ENCODE assay signal across 13 cellular contexts in the genomic region with DNA sequence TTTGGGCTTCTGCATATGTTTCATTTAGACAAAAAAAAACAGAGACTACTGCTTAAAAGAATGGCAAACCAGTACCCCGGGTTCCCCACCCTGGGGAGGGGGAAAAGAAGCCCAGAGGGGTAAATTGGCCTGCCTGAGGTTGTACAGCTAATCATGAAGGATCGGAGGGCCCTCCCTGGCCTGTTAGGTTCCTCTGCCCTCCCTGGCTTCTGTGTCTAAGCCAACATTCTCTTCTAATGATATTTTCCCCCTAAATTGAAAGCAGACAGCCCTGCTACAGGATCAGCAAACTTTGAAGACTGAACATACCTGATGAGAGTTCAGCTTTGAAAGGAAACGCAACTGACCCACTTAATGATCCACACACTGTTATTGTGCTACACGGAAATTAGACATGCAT. TPM values are rescaled to one million over a fixed set of nuclear protein-coding genes. Genes with fewer than 3 reads are reported as not detected.
DNase-seq lines count a peak whose midpoint lies in the region; ATAC-seq and TF ChIP-seq lines count a peak whose summit lies in the region.
"Had no signal": no experiment of that assay in that cellular context is flagged by ENCODE, and none has a peak within 500 bp of the region (broad histone marks: within the 10 kb centered on the region; RNA-seq: fewer than 3 reads in every experiment).

No MANE protein-coding gene starts in this region.

- H3K79me2 ChIP-seq in Loucy (ENCODE audit: insufficient read depth, low read length) = 0 out of 2 replicates have a peak, but pooled peaks cover 10% of the 10 kb centered on the region
- H3K79me2 ChIP-seq in neural progenitor cell (ENCODE audit: low read depth) = no peaks in the 10 kb centered on the region

- in situ Hi-C loops in GM13976 (cut with MboI; ENCODE audit: low sequenced_read_pairs, unreplicated experiment) = loop anchor here (25.0 kb wide), 1 partner anchor 391 kb away; the partner anchor contains the start of gene COX17

- peaks cover 31% of the 10 kb centered on the region for H3K4me1 Mint-ChIP-seq in neural progenitor cell

- CTCF ChIA-PET in AG04449 (lab: Yijun Ruan, JAX) = interaction anchor here (0.7 to 4.3 kb wide), 7 partner anchors 13 to 65 kb away, joined by 3 to 22 read pairs (median 4); no protein-coding TSS in a partner anchor

- no peaks in the 10 kb centered on the region for H3K9me2 ChIP-seq in Loucy (replicated peaks; ENCODE audit: low read depth, low read length)

- no peaks in the 10 kb centered on the region for H3K9me3 Mint-ChIP-seq in neural progenitor cell

- H3K36me3 ChIP-seq in Loucy (ENCODE audit: insufficient read depth, low read length) (no peaks in the 10 kb centered on the region), neural progenitor cell (no peaks in the 10 kb centered on the region), BE2C (no peaks in the 10 kb centered on the region)
- H3K36me3 ChIP-seq in effector memory CD4-positive, alpha-beta T cell (ENCODE audit: control insufficient read depth, insufficient read depth, low read length) = no peaks in the 10 kb centered on the region

- H3K9me3 ChIP-seq in Loucy (ENCODE audit: insufficient read depth, low read depth, low read length) (no peaks in the 10 kb centered on the region), neural progenitor cell (ENCODE audit: low read depth) (no peaks in the 10 kb centered on the region), BE2C (no peaks in the 10 kb centered on the region)
- H3K9me3 ChIP-seq in effector memory CD4-positive, alpha-beta T cell (ENCODE audit: control insufficient read depth, low read length) = no peaks in the 10 kb centered on the region

- H3K4me2 ChIP-seq in Loucy (ENCODE audit: low read depth, low read length, poor library complexity, severe bottlenecking) (peak overlapping the region; percentile 93), neural progenitor cell (no peak overlapping the region)

- DNase-seq in AG04449 (ENCODE audit: low read depth, low spot score) (no peak), neural progenitor cell (ENCODE audit: low spot score) (no peak), NCI-H1105 treated with DMSO at 0.1 percent for 48 hours (lab: John Stamatoyannopoulos, UW) (no peak), GM13976 (ENCODE audit: low spot score) (no peak), BE2C (no peak)
- DNase-seq in effector memory CD4-positive, alpha-beta T cell = no peak
- DNase-seq: activated CD4-positive, alpha-beta T cell treated with anti-CD3 and anti-CD28 coated beads, Interleukin-2, amount 50 U/mL, for 1 hour; NCI-H2171; SHP77 treated with DMSO at 0.1 percent for 48 hours; stimulated activated CD4-positive, alpha-beta T cell treated with anti-CD3 and anti-CD28 coated beads, Interleukin-15, amount 100 ng/mL, for 24 hours; stimulated activated naive CD4-positive, alpha-beta T cell treated with Interleukin-2 at 50 U/mL for 16 hours had no signal

- H3K4me3 ChIP-seq in AG04449 (ENCODE audit: low read depth, low read length) = peak overlapping the region; percentile 89
- peak overlapping the region; percentile 93 for H3K4me3 ChIP-seq in Loucy (ENCODE audit: low read length, poor library complexity, severe bottlenecking)
- H3K4me3 ChIP-seq in effector memory CD4-positive, alpha-beta T cell (ENCODE audit: insufficient read depth, low read depth, low read length, poor library complexity, severe bottlenecking) = peak overlapping the region; percentile 0
- H3K4me3 ChIP-seq in neural progenitor cell = no peak overlapping the region
- no peak overlapping the region for H3K4me3 ChIP-seq in BE2C (ENCODE audit: low read depth, low read length)

- POLR2A ChIA-PET in AG04449 (lab: Yijun Ruan, JAX) = interaction anchor here (1.0 to 2.9 kb wide), 5 partner anchors 7 to 56 kb away, joined by 3 to 19 read pairs (median 7); partner anchors contain the start of gene B4GALT4

- H3K36me3 Mint-ChIP-seq in neural progenitor cell = no peaks in the 10 kb centered on the region

- peak overlapping the region; percentile 59 for H3K4me3 Mint-ChIP-seq in neural progenitor cell

- H3K27ac ChIP-seq in effector memory CD4-positive, alpha-beta T cell (ENCODE audit: insufficient read depth, low read length, poor library complexity, severe bottlenecking) = peak overlapping the region; percentile 26
- no peak overlapping the region for H3K27ac ChIP-seq in neural progenitor cell

- no peaks in the 10 kb centered on the region for H3K27me3 Mint-ChIP-seq in neural progenitor cell (ENCODE audit: insufficient read depth, low read depth)

- no peak overlapping the region for H3K27ac Mint-ChIP-seq in neural progenitor cell

- H2AFZ ChIP-seq in Loucy (ENCODE audit: low read length) (no peak overlapping the region), neural progenitor cell (replicated peaks) (no peak overlapping the region)

- H3K4me1 ChIP-seq in Loucy (ENCODE audit: insufficient read depth, low read length, poor library complexity, severe bottlenecking) (peaks cover 65% of the 10 kb centered on the region), neural progenitor cell (peaks cover 13% of the 10 kb centered on the region), BE2C (no peaks in the 10 kb centered on the region)
- H3K4me1 ChIP-seq in effector memory CD4-positive, alpha-beta T cell (ENCODE audit: control insufficient read depth, insufficient read depth, low read length, poor library complexity, severe bottlenecking) = peaks cover 30% of the 10 kb centered on the region

- no peak for TF ChIP-seq CTCF in AG04449 (IDR thresholded peaks at IDR 0.05; ENCODE audit: insufficient read depth, low read length, missing control alignments)
- no peak for TF ChIP-seq CTCF in Loucy (conservative IDR thresholded peaks at IDR 0.05; ENCODE audit: low read length)
- no peak for TF ChIP-seq CTCF in neural progenitor cell (IDR thresholded peaks at IDR 0.05)
- no peak for TF ChIP-seq CTCF in GM13976 (IDR thresholded peaks at IDR 0.05; ENCODE audit: borderline replicate concordance, control extremely low read depth, extremely low read depth, insufficient read depth, missing control alignments)
- TF ChIP-seq CTCF in BE2C (IDR thresholded peaks at IDR 0.05; ENCODE audit: low read depth, low read length) = no peak

- H3F3A ChIP-seq in Loucy (ENCODE audit: low read depth) (no peaks in the 10 kb centered on the region; the same call in 1 of the 2 replicates), neural progenitor cell (ENCODE audit: low read depth) (no peaks in the 10 kb centered on the region)

- ATAC-seq in HG03045 (IDR thresholded peaks at IDR 0.05; ENCODE audit: unreplicated experiment) = no peak

- H3K27me3 ChIP-seq in Loucy (ENCODE audit: insufficient read depth, low read length, poor library complexity, severe bottlenecking) (no peaks in the 10 kb centered on the region), neural progenitor cell (peaks cover 86% of the 10 kb centered on the region), BE2C (no peaks in the 10 kb centered on the region)
- H3K27me3 ChIP-seq in effector memory CD4-positive, alpha-beta T cell (replicated peaks; ENCODE audit: control insufficient read depth, insufficient read depth, low read length, poor library complexity, severe bottlenecking) = no peaks in the 10 kb centered on the region

- no peaks in the 10 kb centered on the region for H4K20me1 ChIP-seq in Loucy (ENCODE audit: insufficient read depth, low read length, poor library complexity, severe bottlenecking)
- no peaks in the 10 kb centered on the region for H4K20me1 ChIP-seq in neural progenitor cell (ENCODE audit: low read depth)

- H3K9ac ChIP-seq in Loucy (ENCODE audit: low read depth, low read length, poor library complexity, severe bottlenecking) (peak overlapping the region; percentile 81), neural progenitor cell (no peak overlapping the region)

RNA-seq across cellular contexts. Expression of gene ARHGAP31, which starts 2.5 kb away (rescaled TPM):
- 0.13 and 0.34 TPM in 2 replicates for total RNA-seq in neural progenitor cell (ENCODE audit: low replicate concordance)
- polyA plus RNA-seq in BE2C (2012; ENCODE audit: insufficient read depth, insufficient read length, low read depth) = 2.5 TPM

RNA-seq across cellular contexts. Expression of gene B4GALT4, which starts 56.0 kb away (rescaled TPM):
- total RNA-seq in neural progenitor cell (ENCODE audit: low replicate concordance) = 34.8 and 47.0 TPM in 2 replicates
- 18.8 TPM for polyA plus RNA-seq in BE2C (2012; ENCODE audit: insufficient read depth, insufficient read length, low read depth)

Comparison
In these comparisons a context has a peak if more than half of its experiments do, and no peak if none do; other contexts are left out.
1. H3K4me3 ChIP-seq: peak in AG04449 (single experiment), Loucy (single experiment) and effector memory CD4-positive, alpha-beta T cell (single experiment); none in neural progenitor cell (single experiment) and BE2C (single experiment).